8 cellular contexts compared by ENCODE assay signal in genomic region chr1:23916209-23917131, GRCh38. TPM values are rescaled to one million over a fixed set of nuclear protein-coding genes. Genes with fewer than 3 reads are reported as not detected.
DNase-seq lines count a peak whose midpoint lies in the region; ATAC-seq and TF ChIP-seq lines count a peak whose summit lies in the region.

No MANE protein-coding gene starts in this region.

- H3K27me3 ChIP-seq in lung (ENCODE audit: control insufficient read depth, insufficient read depth), result no peaks in the 10 kb centered on the region

- H3K4me3 ChIP-seq in coronary artery (no peak overlapping the region), lung (no peak overlapping the region)

- TF ChIP-seq CTCF in VCaP (conservative IDR thresholded peaks at IDR 0.05), result peak; percentile 81
- TF ChIP-seq CTCF in coronary artery (IDR thresholded peaks at IDR 0.05), result peak; percentile 54
- TF ChIP-seq CTCF in lung (IDR thresholded peaks at IDR 0.05; ENCODE audit: control extremely low read depth, extremely low read depth), result peak; percentile 53

- POLR2A ChIA-PET in HEK293T (lab: Yijun Ruan, JAX), result interaction anchor here (0.9 to 1.3 kb wide), 4 partner anchors 8 to 145 kb away, joined by 3 to 7 read pairs (median 3); partner anchors contain the start of gene PITHD1

- DNase-seq in EH (ENCODE audit: low read depth) (peak; percentile 64), HEK293T (ENCODE audit: extremely low spot score) (peak; percentile 83), NCI-H1694 treated with DMSO at 0.1 percent for 48 hours (lab: John Stamatoyannopoulos, UW) (peak; percentile 38), coronary artery (ENCODE audit: low spot score) (no peak), lung (ENCODE audit: low spot score) (peak; percentile 73)
- DNase-seq in stimulated activated CD8-positive, alpha-beta memory T cell treated with anti-CD3 and anti-CD28 coated beads, Interleukin-4, amount 100 ng/mL, for 1 hour (ENCODE audit: low read depth in 2 of 2, low spot score in 1 of 2), result peak; percentile 25 to 27

- 29 to 38% methylated on average over 12 of the region's 12 CpGs for WGBS in lung, 2 donors

- H3K36me3 ChIP-seq in lung (ENCODE audit: control insufficient read depth in 2 of 2, insufficient read depth in 2 of 2, low read length in 2 of 2), result no peaks in the 10 kb centered on the region

- no peaks in the 10 kb centered on the region for H3K9me3 ChIP-seq in lung (ENCODE audit: control insufficient read depth in 2 of 2, insufficient read depth in 1 of 2, low read length in 1 of 2)

- ATAC-seq in lung (ENCODE audit: insufficient read depth, low FRiP score) (peak; percentile 83), HG03025 (IDR thresholded peaks at IDR 0.05; ENCODE audit: low FRiP score, unreplicated experiment) (no peak)

- H3K27ac ChIP-seq in VCaP (no peak overlapping the region), coronary artery (no peak overlapping the region), lung (ENCODE audit: low read depth in 1 of 2, low read length in 1 of 2) (no peak overlapping the region)

- CTCF ChIA-PET in HEK293T (lab: Yijun Ruan, JAX), result interaction anchor here (0.6 to 2.8 kb wide), 9 partner anchors 12 to 145 kb away, joined by 3 to 13 read pairs (median 4); partner anchors contain the start of gene PITHD1

- no peaks in the 10 kb centered on the region for H3K4me1 ChIP-seq in lung (ENCODE audit: control insufficient read depth in 2 of 2, insufficient read depth in 2 of 2, low read length in 2 of 2)

TF ChIP-seq in HEK293T, 16 proteins besides CTCF, POLR2A, EP300 and RAD21:
- TF ChIP-seq ZNF384 (IDR thresholded peaks at IDR 0.05), result no peak
- TF ChIP-seq NFRKB (IDR thresholded peaks at IDR 0.05), result no peak
- no peak for TF ChIP-seq FOXK2 (IDR thresholded peaks at IDR 0.05)

RNA-seq across cellular contexts. Expression of gene CNR2, which starts 3.3 kb away (rescaled TPM):
- under 1 TPM; 0.09 to 0.46 TPM for total RNA-seq in lung
- under 1 TPM; 0.04 to 0.11 TPM for polyA plus RNA-seq in lung

RNA-seq across cellular contexts. Expression of gene PNRC2, which starts 43.2 kb away (rescaled TPM):
- total RNA-seq in lung, result 100 to 1,000 TPM in 1 of 2 donors, 10 to 100 TPM in 1; 86.2 to 159 TPM
- 10 to 100 TPM; 70.7 to 93.6 TPM for polyA plus RNA-seq in lung

RNA-seq across cellular contexts. Expression of gene FUCA1, which starts 48.4 kb away (rescaled TPM):
- total RNA-seq in lung, result 10 to 100 TPM; 31.2 to 39.6 TPM
- polyA plus RNA-seq in lung, result 10 to 100 TPM; 31.5 to 41.1 TPM
